In genomic region chr22:22720724-22721261, GRCh38 we compare ENCODE assay signal across 9 cellular contexts.
DNase-seq lines count a peak whose midpoint lies in the region; ATAC-seq and TF ChIP-seq lines count a peak whose summit lies in the region.
"Had no signal": no experiment of that assay in that cellular context is flagged by ENCODE, and none has a peak within 500 bp of the region (broad histone marks: within the 10 kb centered on the region; RNA-seq: fewer than 3 reads in every experiment).

No MANE protein-coding gene starts in this region.

- no peaks in the 10 kb centered on the region for H3K79me1 ChIP-seq in mesenchymal stem cell (replicated peaks; ENCODE audit: low read length, poor library complexity, severe bottlenecking)

- no peak overlapping the region for H3K4me3 ChIP-seq in mesenchymal stem cell (ENCODE audit: insufficient read depth in 1 of 2, low read depth in 1 of 2, low read length in 2 of 2)
- no peak overlapping the region for H3K4me3 ChIP-seq in prostate gland

- H3K36me3 Mint-ChIP-seq in activated T-helper 2 cell treated with anti-CD3 and anti-CD28 coated beads, Interferon-gamma antibody, Interleukin-2, Interleukin-4, amounts not matched to agents 10 μg/mL and 5 μg/mL and 100 μg/mL, durations not matched to agents 14 hours and 24 hours and 36 hours (ENCODE audit: low read depth), result no peaks in the 10 kb centered on the region
- H3K36me3 Mint-ChIP-seq in natural killer cell, result no peaks in the 10 kb centered on the region

- H4K8ac ChIP-seq in mesenchymal stem cell (ENCODE audit: low read length), result no peak overlapping the region

- H2AFZ ChIP-seq in mesenchymal stem cell (ENCODE audit: low read depth, low read length), result no peak overlapping the region

- H2BK120ac ChIP-seq in mesenchymal stem cell (ENCODE audit: low read depth, low read length), result no peak overlapping the region

- ATAC-seq in HG03025 (IDR thresholded peaks at IDR 0.05; ENCODE audit: low FRiP score, unreplicated experiment), result peak; percentile 49
- peak; percentile 48 to 58 (median 53) for ATAC-seq in natural killer cell

- H2BK15ac ChIP-seq in mesenchymal stem cell (ENCODE audit: low read depth, poor library complexity, severe bottlenecking), result no peak overlapping the region

- intact Hi-C loops in activated T-helper 2 cell treated with anti-CD3 and anti-CD28 coated beads, Interferon-gamma antibody, Interleukin-2, Interleukin-4, amounts not matched to agents 10 μg/mL and 5 μg/mL and 100 μg/mL, durations not matched to agents 14 hours and 24 hours and 36 hours (cut with micrococcal nuclease), result no loop called here
- intact Hi-C loops in natural killer cell (cut with micrococcal nuclease) (loop anchor here (1.0 kb wide), 1 partner anchor 28 kb away; no protein-coding TSS in a partner anchor), prostate gland (cut with DNase I) (no loop called here)

- peaks cover 44% of the 10 kb centered on the region for H3K4me1 Mint-ChIP-seq in activated T-helper 2 cell treated with anti-CD3 and anti-CD28 coated beads, Interferon-gamma antibody, Interleukin-2, Interleukin-4, amounts not matched to agents 10 μg/mL and 5 μg/mL and 100 μg/mL, durations not matched to agents 14 hours and 24 hours and 36 hours (ENCODE audit: low read depth)
- peaks cover 47 to 52% of the 10 kb centered on the region in 2 donors for H3K4me1 Mint-ChIP-seq in natural killer cell

- H3K4me3 Mint-ChIP-seq in activated T-helper 2 cell treated with anti-CD3 and anti-CD28 coated beads, Interferon-gamma antibody, Interleukin-2, Interleukin-4, amounts not matched to agents 10 μg/mL and 5 μg/mL and 100 μg/mL, durations not matched to agents 14 hours and 24 hours and 36 hours (ENCODE audit: low read depth), result no peak overlapping the region
- H3K4me3 Mint-ChIP-seq in natural killer cell, result peak overlapping the region; percentile 6

- no peak overlapping the region for H3K4ac ChIP-seq in mesenchymal stem cell (ENCODE audit: low read depth in 1 of 2, low read length in 2 of 2)

- H3K4me2 ChIP-seq in mesenchymal stem cell (ENCODE audit: low read length, poor library complexity, severe bottlenecking), result no peak overlapping the region

- H4K91ac ChIP-seq in mesenchymal stem cell (ENCODE audit: low read length), result no peak overlapping the region

- H3K4me1 ChIP-seq in mesenchymal stem cell (ENCODE audit: control insufficient read depth, insufficient read depth, low read depth, low read length), result no peaks in the 10 kb centered on the region
- no peaks in the 10 kb centered on the region for H3K4me1 ChIP-seq in prostate gland (replicated peaks)

- DNase-seq in NK-92 treated with Interleukin-12 subunit alpha and Interleukin-12 subunit beta, amount 100 ng/mL, for 24 hours (lab: John Stamatoyannopoulos, UW), result peak; percentile 14
- DNase-seq in NK-92 (lab: John Stamatoyannopoulos, UW; ENCODE audit: unreplicated experiment) (no peak), natural killer cell (peak; percentile 30), mesenchymal stem cell (no peak), prostate gland (ENCODE audit: low spot score) (no peak)
- DNase-seq in activated T-helper 2 cell treated with anti-CD3 and anti-CD28 coated beads, Interferon-gamma antibody, Interleukin-2, Interleukin-4, amounts not matched to agents 10 μg/mL and 5 μg/mL and 100 μg/mL, durations not matched to agents 14 hours and 24 hours and 36 hours (ENCODE audit: low spot score), result no peak
- no peak for DNase-seq in central memory CD4-positive, alpha-beta T cell

- TF ChIP-seq CTCF in natural killer cell (IDR thresholded peaks at IDR 0.05), result no peak
- TF ChIP-seq CTCF in prostate gland (IDR thresholded peaks at IDR 0.05), result no peak

- no peak overlapping the region for H3K14ac ChIP-seq in mesenchymal stem cell (ENCODE audit: low read length in 2 of 2)

- H3K9ac ChIP-seq in mesenchymal stem cell (ENCODE audit: low read length), result no peak overlapping the region

- H2AK5ac ChIP-seq in mesenchymal stem cell (ENCODE audit: low read length, severe bottlenecking), result no peak overlapping the region

- H3K27me3 Mint-ChIP-seq in activated T-helper 2 cell treated with anti-CD3 and anti-CD28 coated beads, Interferon-gamma antibody, Interleukin-2, Interleukin-4, amounts not matched to agents 10 μg/mL and 5 μg/mL and 100 μg/mL, durations not matched to agents 14 hours and 24 hours and 36 hours (ENCODE audit: low read depth), result no peaks in the 10 kb centered on the region
- H3K27me3 Mint-ChIP-seq in natural killer cell (ENCODE audit: low read depth in 2 of 2), result no peaks in the 10 kb centered on the region

- H3K9me3 ChIP-seq in mesenchymal stem cell (ENCODE audit: control insufficient read depth, low read length) (no peaks in the 10 kb centered on the region), prostate gland (no peaks in the 10 kb centered on the region)

- peaks cover 3 to 5% of the 10 kb centered on the region in 2 experiments for H3K27me3 ChIP-seq in mesenchymal stem cell (ENCODE audit: control insufficient read depth in 1 of 2, insufficient read depth in 1 of 2, low read length in 2 of 2)
- no peaks in the 10 kb centered on the region for H3K27me3 ChIP-seq in prostate gland (replicated peaks; ENCODE audit: insufficient read depth)

- peak overlapping the region; percentile 77 for H3K27ac Mint-ChIP-seq in activated T-helper 2 cell treated with anti-CD3 and anti-CD28 coated beads, Interferon-gamma antibody, Interleukin-2, Interleukin-4, amounts not matched to agents 10 μg/mL and 5 μg/mL and 100 μg/mL, durations not matched to agents 14 hours and 24 hours and 36 hours
- peak overlapping the region; percentile 80 to 92 for H3K27ac Mint-ChIP-seq in natural killer cell

- no peaks in the 10 kb centered on the region for H3K36me3 ChIP-seq in mesenchymal stem cell (ENCODE audit: control insufficient read depth in 1 of 2, insufficient read depth in 2 of 2, low read depth in 1 of 2, low read length in 2 of 2)
- no peaks in the 10 kb centered on the region for H3K36me3 ChIP-seq in prostate gland

- WGBS in mesenchymal stem cell, result 50% methylated on average over 6 of the region's 6 CpGs
- WGBS in prostate gland, result 84% methylated on average over 6 of the region's 6 CpGs

- no peak overlapping the region for H2BK12ac ChIP-seq in mesenchymal stem cell (ENCODE audit: low read length in 2 of 2)

- H3K9me3 Mint-ChIP-seq in activated T-helper 2 cell treated with anti-CD3 and anti-CD28 coated beads, Interferon-gamma antibody, Interleukin-2, Interleukin-4, amounts not matched to agents 10 μg/mL and 5 μg/mL and 100 μg/mL, durations not matched to agents 14 hours and 24 hours and 36 hours, result no peaks in the 10 kb centered on the region
- H3K9me3 Mint-ChIP-seq in natural killer cell, result no peaks in the 10 kb centered on the region

- TF ChIP-seq POLR2A in prostate gland (IDR thresholded peaks at IDR 0.05), result no peak

- H2BK5ac ChIP-seq in mesenchymal stem cell (ENCODE audit: low read depth, low read length, poor library complexity, severe bottlenecking), result no peak overlapping the region

- no peak overlapping the region for H3K23ac ChIP-seq in mesenchymal stem cell (ENCODE audit: low read length in 2 of 2)

- H3K27ac ChIP-seq in mesenchymal stem cell (ENCODE audit: low read length, poor library complexity, severe bottlenecking) (no peak overlapping the region), prostate gland (no peak overlapping the region)
- H3K27ac ChIP-seq: 22Rv1 had no signal

- H3K18ac ChIP-seq in mesenchymal stem cell (ENCODE audit: low read depth in 1 of 2, low read length in 2 of 2), result no peak overlapping the region

Comparison
In these comparisons a context has a peak if more than half of its experiments do, and no peak if none do; other contexts are left out.
1. DNase-seq: peak in NK-92 treated with Interleukin-12 subunit alpha and Interleukin-12 subunit beta, amount 100 ng/mL, for 24 hours (single experiment) and natural killer cell (single experiment); none in NK-92 (single experiment), activated T-helper 2 cell treated with anti-CD3 and anti-CD28 coated beads, Interferon-gamma antibody, Interleukin-2, Interleukin-4, amounts not matched to agents 10 μg/mL and 5 μg/mL and 100 μg/mL, durations not matched to agents 14 hours and 24 hours and 36 hours (single experiment), central memory CD4-positive, alpha-beta T cell (single experiment), mesenchymal stem cell (single experiment) and prostate gland (single experiment).